ENCODE assay signal across 15 cellular contexts in the genomic region with DNA sequence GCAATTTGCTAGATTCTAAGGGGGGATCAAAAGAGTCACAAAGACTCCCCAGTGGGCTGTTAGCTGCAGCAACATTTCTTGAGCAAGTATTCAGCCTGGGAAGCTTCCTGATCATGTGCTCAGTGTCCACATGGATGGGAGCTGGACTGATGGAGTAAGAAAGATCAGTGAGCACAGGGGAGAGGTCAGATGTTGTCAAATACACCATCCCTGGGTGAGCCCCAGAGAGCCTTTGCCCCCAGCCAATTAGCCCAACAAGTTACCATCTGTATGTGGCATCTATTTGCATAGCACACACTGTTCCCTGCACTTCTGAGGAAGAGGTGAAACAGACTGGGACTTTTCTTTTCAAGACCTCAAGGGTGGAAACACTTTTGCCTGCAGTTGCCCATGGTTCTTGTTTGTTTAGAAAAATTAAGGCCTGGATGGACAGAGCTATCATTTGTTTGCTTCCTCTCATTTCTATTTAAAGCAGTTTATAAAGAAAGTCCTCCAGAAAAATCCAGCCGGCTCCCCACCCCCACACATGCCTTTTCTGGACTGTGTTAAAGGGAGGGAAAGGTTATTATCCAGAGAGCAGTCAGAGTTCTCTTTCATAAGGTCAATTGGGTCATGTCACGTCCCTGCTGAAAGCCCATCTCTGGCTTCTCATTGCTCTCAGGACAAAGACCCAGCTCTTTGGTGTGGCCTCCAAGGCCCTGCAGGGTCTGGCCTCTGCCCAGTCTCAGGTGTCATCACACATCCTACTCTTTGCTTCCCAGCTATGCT.
"Had no signal": no experiment of that assay in that cellular context is flagged by ENCODE, and none has a peak within 500 bp of the region (broad histone marks: within the 10 kb centered on the region; RNA-seq: fewer than 3 reads in every experiment).

No MANE protein-coding gene starts in this region.

- H3K4me1 Mint-ChIP-seq: activated naive CD8-positive, alpha-beta T cell treated with anti-CD3 and anti-CD28 coated beads for 36 hours; immature natural killer cell had no signal

- H3K27me3 Mint-ChIP-seq: activated naive CD8-positive, alpha-beta T cell treated with anti-CD3 and anti-CD28 coated beads for 36 hours had no signal

- H3K36me3 Mint-ChIP-seq: activated naive CD8-positive, alpha-beta T cell treated with anti-CD3 and anti-CD28 coated beads for 36 hours; immature natural killer cell; naive thymus-derived CD4-positive, alpha-beta T cell had no signal

- H3K4me3 ChIP-seq: upper lobe of left lung had no signal

- H3K36me3 ChIP-seq: upper lobe of left lung had no signal

- H3K27ac ChIP-seq: upper lobe of left lung had no signal

- H3K9me3 ChIP-seq: upper lobe of left lung had no signal

- H3K27me3 ChIP-seq: upper lobe of left lung had no signal

- H3K9me3 Mint-ChIP-seq: activated naive CD8-positive, alpha-beta T cell treated with anti-CD3 and anti-CD28 coated beads for 36 hours; immature natural killer cell; T-helper 2 cell treated with Interferon-gamma antibody and Interleukin-4, amounts not matched to agents 5 μg/mL and 100 μg/mL, for 36 hours had no signal

- DNase-seq: activated CD4-positive, alpha-beta T cell treated with anti-CD3 and anti-CD28 coated beads, Interleukin-2, amount 50 U/mL, for 4 hours; activated gamma-delta T cell; activated naive CD8-positive, alpha-beta T cell treated with anti-CD3 and anti-CD28 coated beads for 36 hours; activated T-cell treated with anti-CD3 and anti-CD28 coated beads, Interleukin-2, amount 50 U/mL, for 48 hours; anterior cingulate cortex; dermis blood vessel endothelial cell; immature natural killer cell; naive thymus-derived CD4-positive, alpha-beta T cell; nucleus accumbens; small intestine; substantia nigra; SW 1271; upper lobe of left lung had no signal

- H3K27ac Mint-ChIP-seq: activated naive CD8-positive, alpha-beta T cell treated with anti-CD3 and anti-CD28 coated beads for 36 hours; immature natural killer cell; naive thymus-derived CD4-positive, alpha-beta T cell; T-helper 2 cell treated with Interferon-gamma antibody and Interleukin-4, amounts not matched to agents 5 μg/mL and 100 μg/mL, for 36 hours had no signal

- ATAC-seq: activated CD4-positive, CD25-positive, alpha-beta regulatory T cell treated with anti-CD3 and anti-CD28 coated beads, Interleukin-2, amount 50 U/mL, for 24 hours; naive thymus-derived CD4-positive, alpha-beta T cell had no signal

- H3K4me3 Mint-ChIP-seq: activated naive CD8-positive, alpha-beta T cell treated with anti-CD3 and anti-CD28 coated beads for 36 hours; immature natural killer cell; naive thymus-derived CD4-positive, alpha-beta T cell; T-helper 2 cell treated with Interferon-gamma antibody and Interleukin-4, amounts not matched to agents 5 μg/mL and 100 μg/mL, for 36 hours had no signal
